In genomic region chr14:77026166-77026929, GRCh38 we compare ENCODE assay signal across 8 cellular contexts. TPM values are rescaled to one million over a fixed set of nuclear protein-coding genes. Genes with fewer than 3 reads are reported as not detected.
A peak's percentile ranks its signal among the peaks of the same experiment; 100 is the strongest.
DNase-seq lines count a peak whose midpoint lies in the region; ATAC-seq and TF ChIP-seq lines count a peak whose summit lies in the region.

No MANE protein-coding gene starts in this region.

- H3K9me3 ChIP-seq in H9 (ENCODE audit: control insufficient read depth, low read depth, low read length) (no peaks in the 10 kb centered on the region), hepatocyte (ENCODE audit: low read depth) (no peaks in the 10 kb centered on the region), skeletal muscle satellite cell (replicated peaks; ENCODE audit: low read length) (no peaks in the 10 kb centered on the region)

- no CpG with 5 or more reads among the region's 76 CpGs for WGBS in H9 (ENCODE audit: extremely low coverage, insufficient read length, low lambda C conversion rate)
- WGBS in hepatocyte (ENCODE audit: low lambda C conversion rate, missing lambda C conversion rate) = 9% methylated on average over 61 of the region's 76 CpGs

- H3K79me2 ChIP-seq in H9 (ENCODE audit: insufficient read depth, low read length) (peaks cover 14% of the 10 kb centered on the region; the same call in 1 of the 2 replicates), hepatocyte (peaks cover 58% of the 10 kb centered on the region)

- H3K9me2 ChIP-seq in hepatocyte (replicated peaks; ENCODE audit: insufficient read depth) = no peaks in the 10 kb centered on the region

- H3K27me3 Mint-ChIP-seq in H9 (ENCODE audit: low read depth) = no peaks in the 10 kb centered on the region
- H3K27me3 Mint-ChIP-seq in activated naive CD8-positive, alpha-beta T cell treated with anti-CD3 and anti-CD28 coated beads for 36 hours = no peaks in the 10 kb centered on the region

- H2BK15ac ChIP-seq in H9 (ENCODE audit: low read depth, low read length) = no peak overlapping the region

- H3K4me2 ChIP-seq in H9 (ENCODE audit: insufficient read depth, insufficient read length, low read length) = peak overlapping the region; percentile 57
- peak overlapping the region; percentile 93 for H3K4me2 ChIP-seq in hepatocyte
- peak overlapping the region; percentile 91 for H3K4me2 ChIP-seq in skeletal muscle satellite cell (ENCODE audit: low read length)

- no peak overlapping the region for H3K56ac ChIP-seq in H9 (ENCODE audit: insufficient read length, low read depth, low read length)

- H2BK12ac ChIP-seq in H9 (ENCODE audit: insufficient read length, low read depth, low read length) = no peak overlapping the region

- H3K4me1 Mint-ChIP-seq in H9 = peaks cover 46 to 61% of the 10 kb centered on the region in 2 experiments
- H3K4me1 Mint-ChIP-seq in activated naive CD8-positive, alpha-beta T cell treated with anti-CD3 and anti-CD28 coated beads for 36 hours = peaks cover 49% of the 10 kb centered on the region

- H2AFZ ChIP-seq in H9 (ENCODE audit: low read length) (no peak overlapping the region), hepatocyte (no peak overlapping the region)

- no peak overlapping the region for H3K23ac ChIP-seq in H9 (ENCODE audit: insufficient read length, low read depth, low read length)

- no peak overlapping the region for H2BK120ac ChIP-seq in H9 (ENCODE audit: low read depth, low read length, poor library complexity, severe bottlenecking)

- peaks cover 6% of the 10 kb centered on the region for H4K20me1 ChIP-seq in H9 (ENCODE audit: control insufficient read depth, insufficient read depth, insufficient read length)
- peaks cover 25% of the 10 kb centered on the region for H4K20me1 ChIP-seq in hepatocyte (ENCODE audit: insufficient read depth, poor library complexity, severe bottlenecking)

- H3K23me2 ChIP-seq in H9 (ENCODE audit: insufficient read length, low read depth, low read length, poor library complexity, severe bottlenecking) = peaks cover 36% of the 10 kb centered on the region

- peak overlapping the region; percentile 46 for H3K9ac ChIP-seq in H9 (ENCODE audit: extremely low read depth, insufficient read length, low read length)
- H3K9ac ChIP-seq in skeletal muscle satellite cell (ENCODE audit: low read depth, low read length) = peak overlapping the region; percentile 93

- no peak overlapping the region for H2BK20ac ChIP-seq in H9 (ENCODE audit: low read depth, low read length, poor library complexity, severe bottlenecking)

- H2AK5ac ChIP-seq in H9 (ENCODE audit: insufficient read length, low read length) = no peak overlapping the region

- H2BK5ac ChIP-seq in H9 (ENCODE audit: insufficient read length, low read length) = no peak overlapping the region

- DNase-seq in AG09309 (ENCODE audit: low read depth) = no peak
- no peak for DNase-seq in H9
- DNase-seq in activated naive CD8-positive, alpha-beta T cell treated with anti-CD3 and anti-CD28 coated beads for 36 hours = peak; percentile 24
- peak; percentile 60 for DNase-seq in hepatocyte (ENCODE audit: low spot score)
- no peak for DNase-seq in COLO829 (ENCODE audit: low spot score)
- DNase-seq in GDM1 (lab: John Stamatoyannopoulos, UW) = no peak

- no peaks in the 10 kb centered on the region for H3K9me3 Mint-ChIP-seq in H9
- H3K9me3 Mint-ChIP-seq in activated naive CD8-positive, alpha-beta T cell treated with anti-CD3 and anti-CD28 coated beads for 36 hours = no peaks in the 10 kb centered on the region

- no peaks in the 10 kb centered on the region for H3K27me3 ChIP-seq in H9 (ENCODE audit: insufficient read depth, low read length)
- H3K27me3 ChIP-seq in hepatocyte = no peaks in the 10 kb centered on the region
- H3K27me3 ChIP-seq in skeletal muscle satellite cell (ENCODE audit: control insufficient read depth, insufficient read depth, low read length) = no peaks in the 10 kb centered on the region

- H3K27ac Mint-ChIP-seq in H9 = 0 out of 7 replicates have a peak overlapping the region, but pooled peaks of 1 of the 3 experiments have one; percentile 52
- peak overlapping the region; percentile 66 for H3K27ac Mint-ChIP-seq in activated naive CD8-positive, alpha-beta T cell treated with anti-CD3 and anti-CD28 coated beads for 36 hours

- H3K14ac ChIP-seq in H9 (ENCODE audit: insufficient read depth, low read length) = peak overlapping the region; percentile 61

- H3K4me1 ChIP-seq in H9 (ENCODE audit: insufficient read depth, low read length) (peaks cover 6% of the 10 kb centered on the region), hepatocyte (ENCODE audit: insufficient read depth) (peaks cover 50% of the 10 kb centered on the region), skeletal muscle satellite cell (ENCODE audit: control insufficient read depth, insufficient read depth, low read length) (peaks cover 38% of the 10 kb centered on the region)

- H3K4me3 Mint-ChIP-seq in H9 = peak overlapping the region; percentile 77 to 86
- peak overlapping the region; percentile 82 for H3K4me3 Mint-ChIP-seq in activated naive CD8-positive, alpha-beta T cell treated with anti-CD3 and anti-CD28 coated beads for 36 hours

- no peak overlapping the region for H4K8ac ChIP-seq in H9 (replicated peaks; ENCODE audit: insufficient read length, low read depth, low read length)

- H3K4ac ChIP-seq in H9 (ENCODE audit: low read depth, low read length) = no peak overlapping the region

- H3K27ac ChIP-seq in H9 (ENCODE audit: insufficient read length, low read depth, low read length) (no peak overlapping the region), hepatocyte (peak overlapping the region; percentile 100)

- no peak overlapping the region for H4K5ac ChIP-seq in H9 (ENCODE audit: insufficient read length, low read depth, low read length)

- H4K91ac ChIP-seq in H9 (ENCODE audit: insufficient read length, low read depth, low read length) = no peak overlapping the region

- H3K4me3 ChIP-seq in AG09309 (ENCODE audit: control insufficient read depth, low read depth, low read length) = peak overlapping the region; percentile 83
- peak overlapping the region; percentile 86 for H3K4me3 ChIP-seq in hepatocyte
- peak overlapping the region; percentile 93 for H3K4me3 ChIP-seq in skeletal muscle satellite cell (ENCODE audit: low read length)

- peak overlapping the region; percentile 65 for H3K18ac ChIP-seq in H9 (ENCODE audit: insufficient read length, low read depth, low read length)

- no peaks in the 10 kb centered on the region for H3K36me3 ChIP-seq in hepatocyte (replicated peaks; ENCODE audit: insufficient read depth, low read depth)
- peaks cover 27% of the 10 kb centered on the region for H3K36me3 ChIP-seq in skeletal muscle satellite cell (ENCODE audit: insufficient read depth, low read length)

- TF ChIP-seq CTCF in AG09309 (IDR thresholded peaks at IDR 0.05; ENCODE audit: control insufficient read depth, insufficient read depth, low read depth, low read length, missing control alignments) (no peak), H9 (conservative IDR thresholded peaks at IDR 0.05) (no peak), hepatocyte (IDR thresholded peaks at IDR 0.05; ENCODE audit: poor library complexity) (no peak)

- H3K79me1 ChIP-seq in H9 (ENCODE audit: insufficient read depth, low read depth, low read length, poor library complexity, severe bottlenecking) = no peaks in the 10 kb centered on the region

- H3K36me3 Mint-ChIP-seq in H9 (ENCODE audit: insufficient read depth in 1 of 3, low read depth in 3 of 3) = peaks cover 4 to 14% (median 9%) of the 10 kb centered on the region in 3 experiments; a peak in 6 of 7 replicates
- peaks cover 20% of the 10 kb centered on the region for H3K36me3 Mint-ChIP-seq in activated naive CD8-positive, alpha-beta T cell treated with anti-CD3 and anti-CD28 coated beads for 36 hours

- H3T11ph ChIP-seq in H9 (ENCODE audit: low read length) = no peak overlapping the region

- ATAC-seq in HG03342 (IDR thresholded peaks at IDR 0.05; ENCODE audit: unreplicated experiment) = no peak

RNA-seq across cellular contexts. Expression of gene IRF2BPL, which starts 2.2 kb away (rescaled TPM):
- total RNA-seq in H9 (2021) = 59.0 and 60.1 TPM in 2 replicates
- 10 to 100 TPM; 34.8 to 36.2 TPM for total RNA-seq in activated naive CD8-positive, alpha-beta T cell treated with anti-CD3 and anti-CD28 coated beads for 36 hours
- 26.8 and 34.5 TPM in 2 replicates for total RNA-seq in hepatocyte
- polyA plus RNA-seq in hepatocyte = 38.9 and 52.1 TPM in 2 replicates
- 11.4 and 15.5 TPM in 2 replicates for total RNA-seq in skeletal muscle satellite cell (2012; rRNA removed)

Comparison
In these comparisons a context has a peak if more than half of its experiments do, and no peak if none do; other contexts are left out.
1. DNase-seq: peak in activated naive CD8-positive, alpha-beta T cell treated with anti-CD3 and anti-CD28 coated beads for 36 hours (single experiment) and hepatocyte (single experiment); none in AG09309 (single experiment), H9 (single experiment), COLO829 (single experiment) and GDM1 (single experiment).
2. Peak in every context shown above with its lines, with median percentiles within 50 percentile points of each other: H3K4me3 ChIP-seq and H3K4me2 ChIP-seq.